ENCODE assay signal across 9 cellular contexts in the genomic region with DNA sequence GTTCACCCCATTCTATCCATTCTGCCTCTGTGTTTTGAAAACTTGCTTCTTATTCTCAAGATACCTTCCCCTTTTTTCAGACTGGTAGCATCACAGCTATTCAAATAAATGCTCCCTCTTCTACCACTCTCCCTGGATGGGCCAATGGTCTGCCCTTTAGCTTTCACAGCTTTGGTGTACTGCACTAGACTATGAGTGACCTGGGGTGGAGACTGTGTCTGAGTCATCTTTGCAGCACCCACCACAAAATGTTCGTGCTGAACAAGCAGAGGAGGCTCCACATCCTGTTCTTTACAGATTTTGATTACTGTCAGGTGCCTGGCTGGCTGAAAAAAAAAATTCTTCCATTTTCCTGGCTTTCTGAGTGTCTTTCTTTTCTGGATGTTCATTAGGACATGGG.
DNase-seq lines count a peak whose midpoint lies in the region; ATAC-seq and TF ChIP-seq lines count a peak whose summit lies in the region.
"Had no signal": no experiment of that assay in that cellular context is flagged by ENCODE, and none has a peak within 500 bp of the region (broad histone marks: within the 10 kb centered on the region; RNA-seq: fewer than 3 reads in every experiment).

No MANE protein-coding gene starts in this region.

- H3K4me3 ChIP-seq in dorsolateral prefrontal cortex (no peak overlapping the region), thyroid gland (replicated peaks in 1 of 3) (no peak overlapping the region)
- H3K4me3 ChIP-seq: thoracic aorta had no signal

- no peak for TF ChIP-seq CTCF in dorsolateral prefrontal cortex (IDR thresholded peaks at IDR 0.05 in 54 of 56, conservative IDR thresholded peaks at IDR 0.05 in 2 of 56; ENCODE audit: low read depth in 1 of 56, partially characterized antibody in 56 of 56)
- no peak for TF ChIP-seq CTCF in thyroid gland (IDR thresholded peaks at IDR 0.05)

- no peaks in the 10 kb centered on the region for H3K27me3 ChIP-seq in dorsolateral prefrontal cortex
- H3K27me3 ChIP-seq in thyroid gland, result no peaks in the 10 kb centered on the region

- H3K9me3 ChIP-seq in thyroid gland, result no peaks in the 10 kb centered on the region
- H3K9me3 ChIP-seq: thoracic aorta had no signal

- DNase-seq in activated T-cell treated with anti-CD3 and anti-CD28 coated beads for 48 hours (ENCODE audit: low read depth), result peak; percentile 21
- DNase-seq in kidney tubule cell (ENCODE audit: low spot score), result peak; percentile 81
- DNase-seq in dorsolateral prefrontal cortex, result no peak
- no peak for DNase-seq in NCI-H446 treated with DMSO at 0.1 percent for 48 hours (lab: John Stamatoyannopoulos, UW)
- DNase-seq in thyroid gland, result no peak

- ATAC-seq in GM18870 (IDR thresholded peaks at IDR 0.05; ENCODE audit: unreplicated experiment), result peak; percentile 85
- peak; percentile 85 for ATAC-seq in HG03354 (IDR thresholded peaks at IDR 0.05; ENCODE audit: poor library complexity, severe bottlenecking, unreplicated experiment)
- ATAC-seq in GM19328 (IDR thresholded peaks at IDR 0.05; ENCODE audit: unreplicated experiment), result no peak

- intact Hi-C loops in dorsolateral prefrontal cortex (cut with DNase I) (no loop called here), thyroid gland (cut with DNase I) (no loop called here)

- 28 to 33% methylated on average over 1 of the region's 1 CpG for WGBS in thyroid gland, 2 donors

- no peak for TF ChIP-seq POLR2A in thyroid gland (IDR thresholded peaks at IDR 0.05)

- H3K4me1 ChIP-seq in thyroid gland, result no peaks in the 10 kb centered on the region

- no peaks in the 10 kb centered on the region for H3K36me3 ChIP-seq in thyroid gland
- H3K36me3 ChIP-seq: thoracic aorta had no signal

- H3K27ac ChIP-seq in dorsolateral prefrontal cortex (no peak overlapping the region), thyroid gland (peak overlapping the region in 1 of 3 donors; percentile 19)
- H3K27ac ChIP-seq: thoracic aorta had no signal

Comparison
In these comparisons a context has a peak if more than half of its experiments do, and no peak if none do; other contexts are left out.
1. DNase-seq: peak in activated T-cell treated with anti-CD3 and anti-CD28 coated beads for 48 hours (single experiment) and kidney tubule cell (single experiment); none in dorsolateral prefrontal cortex (0 of 10), NCI-H446 treated with DMSO at 0.1 percent for 48 hours (single experiment) and thyroid gland (0 of 2).